Comparison of ENCODE assay signal across 8 cellular contexts in genomic region chr6:138765896-138766487, GRCh38. TPM values are rescaled to one million over a fixed set of nuclear protein-coding genes. Genes with fewer than 3 reads are reported as not detected.
DNase-seq lines count a peak whose midpoint lies in the region; ATAC-seq and TF ChIP-seq lines count a peak whose summit lies in the region.

No MANE protein-coding gene starts in this region.

- H3K36me3 Mint-ChIP-seq in nephron (ENCODE audit: low read depth) = no peaks in the 10 kb centered on the region

- no peaks in the 10 kb centered on the region for H3K9me3 Mint-ChIP-seq in nephron

- peak; percentile 45 for TF ChIP-seq CTCF in GM13976 (IDR thresholded peaks at IDR 0.05; ENCODE audit: borderline replicate concordance, control extremely low read depth, extremely low read depth, insufficient read depth, missing control alignments)
- peak; percentile 58 to 84 (median 70) for TF ChIP-seq CTCF in nephron (IDR thresholded peaks at IDR 0.05; ENCODE audit: unreplicated experiment in 3 of 3)

- H3K4me3 Mint-ChIP-seq in nephron = no peak overlapping the region

- in situ Hi-C loops in GM13976 (cut with MboI; ENCODE audit: low sequenced_read_pairs, unreplicated experiment) = no loop called here

- H3K27ac Mint-ChIP-seq in nephron = no peak overlapping the region

- no peak for ATAC-seq in GM19463 (IDR thresholded peaks at IDR 0.05; ENCODE audit: unreplicated experiment)
- ATAC-seq in GM19035 (IDR thresholded peaks at IDR 0.05; ENCODE audit: unreplicated experiment) = no peak

- no peaks in the 10 kb centered on the region for H3K27me3 Mint-ChIP-seq in nephron (ENCODE audit: low read depth)

- DNase-seq in AG08395 (ENCODE audit: low spot score) (peak; percentile 53), GM13976 (ENCODE audit: low spot score) (peak; percentile 39), NCI-H748 treated with DMSO at 0.1 percent for 48 hours (lab: John Stamatoyannopoulos, UW) (peak; percentile 29), dermis blood vessel endothelial cell (peak; percentile 71), NCI-H1048 (lab: John Stamatoyannopoulos, UW) (no peak)

- H3K4me1 Mint-ChIP-seq in nephron = no peaks in the 10 kb centered on the region

RNA-seq across cellular contexts. Expression of gene CCDC28A, which starts 7.6 kb away (rescaled TPM):
- 22.1 and 23.7 TPM in 2 replicates for total RNA-seq in dermis blood vessel endothelial cell

RNA-seq across cellular contexts. Expression of gene ECT2L, which starts 29.9 kb away (rescaled TPM):
- not detected in 2 replicates for total RNA-seq in dermis blood vessel endothelial cell
